25 cellular contexts compared by ENCODE assay signal in genomic region chr10:95121904-95122303, GRCh38. TPM values are rescaled to one million over a fixed set of nuclear protein-coding genes. Genes with fewer than 3 reads are reported as not detected.
DNase-seq lines count a peak whose midpoint lies in the region; ATAC-seq and TF ChIP-seq lines count a peak whose summit lies in the region.
"Had no signal": no experiment of that assay in that cellular context is flagged by ENCODE, and none has a peak within 500 bp of the region (broad histone marks: within the 10 kb centered on the region; RNA-seq: fewer than 3 reads in every experiment).

No MANE protein-coding gene starts in this region.

- no peaks in the 10 kb centered on the region for H3K9me2 ChIP-seq in PC-3 (replicated peaks; ENCODE audit: low read length)

- TF ChIP-seq POLR2A in IMR-90 (IDR thresholded peaks at IDR 0.05; ENCODE audit: low read depth, low read length) = no peak

- H3K4me2 ChIP-seq in IMR-90 (ENCODE audit: low read depth, low read length) (no peak overlapping the region), PC-3 (ENCODE audit: low read length) (no peak overlapping the region)

- no peak overlapping the region for H4K5ac ChIP-seq in IMR-90 (ENCODE audit: low read depth, low read length)

- POLR2A ChIA-PET in IMR-90 (lab: Charles Lee; ENCODE audit: unreplicated experiment) (no interaction called here), PC-3 (lab: Charles Lee; ENCODE audit: unreplicated experiment) (no interaction called here)

- no peak overlapping the region for H2BK120ac ChIP-seq in IMR-90 (ENCODE audit: low read depth, low read length)

- H3K4me3 ChIP-seq in AG10803 (ENCODE audit: low read length) (no peak overlapping the region), IMR-90 (ENCODE audit: insufficient read depth, low read depth, low read length) (no peak overlapping the region), cardiac fibroblast (replicated peaks in 1 of 2; ENCODE audit: low read depth in 2 of 2, low read length in 2 of 2) (no peak overlapping the region), liver (ENCODE audit: low read depth in 1 of 3, low read length in 3 of 3) (peak overlapping the region in 1 of 3 donors; percentile 38), PC-3 (ENCODE audit: low read length) (no peak overlapping the region)
- H3K4me3 ChIP-seq: adrenal gland, left ventricle myocardium inferior, testis had no signal

- H3K4me1 ChIP-seq in IMR-90 (ENCODE audit: control insufficient read depth, insufficient read depth, low read length) = no peaks in the 10 kb centered on the region
- peaks cover 5 to 29% (median 24%) of the 10 kb centered on the region in 4 donors for H3K4me1 ChIP-seq in liver (ENCODE audit: control insufficient read depth in 4 of 4, insufficient read depth in 4 of 4, low read length in 3 of 4)
- no peaks in the 10 kb centered on the region for H3K4me1 ChIP-seq in PC-3 (ENCODE audit: insufficient read depth, low read length)
- H3K4me1 ChIP-seq: adrenal gland, left ventricle myocardium inferior, testis had no signal

- H3K27me3 ChIP-seq in IMR-90 (ENCODE audit: control insufficient read depth, insufficient read depth, low read length) = no peaks in the 10 kb centered on the region
- no peaks in the 10 kb centered on the region for H3K27me3 ChIP-seq in liver (ENCODE audit: control insufficient read depth in 4 of 4, insufficient read depth in 4 of 4, low read length in 3 of 4)
- peaks cover 7% of the 10 kb centered on the region; the same call in 1 of the 2 replicates for H3K27me3 ChIP-seq in PC-3 (ENCODE audit: low read length)
- H3K27me3 ChIP-seq: adrenal gland, neutrophil, testis had no signal

- H2AFZ ChIP-seq in IMR-90 (replicated peaks; ENCODE audit: low read length, poor library complexity) (no peak overlapping the region), PC-3 (ENCODE audit: low read length) (no peak overlapping the region)

- no peak overlapping the region for H3K14ac ChIP-seq in IMR-90 (replicated peaks; ENCODE audit: low read depth, low read length)

- H3K9me1 ChIP-seq in IMR-90 (ENCODE audit: insufficient read depth, low read length) = no peaks in the 10 kb centered on the region

- no peaks in the 10 kb centered on the region for H3F3A ChIP-seq in PC-3 (ENCODE audit: low read length, unreplicated experiment)

- in situ Hi-C loops in IMR-90 (cut with MboI; ENCODE audit: low sequenced_read_pairs) = no loop called here

- no peak overlapping the region for H3K23ac ChIP-seq in IMR-90 (ENCODE audit: low read depth, low read length)

- BruUV-seq in IMR-90 (replicated peaks; lab: Mats Ljungman, UMichigan) (no TSS peak), PC-3 (replicated peaks; lab: Mats Ljungman, UMichigan) (no TSS peak)

- no peak overlapping the region for H2BK15ac ChIP-seq in IMR-90 (ENCODE audit: low read depth, low read length)

- H3K9me3 ChIP-seq in IMR-90 (ENCODE audit: control insufficient read depth, insufficient read depth, low read length) (no peaks in the 10 kb centered on the region), liver (ENCODE audit: control insufficient read depth in 4 of 4, low read length in 3 of 4) (no peaks in the 10 kb centered on the region), PC-3 (ENCODE audit: low read length) (no peaks in the 10 kb centered on the region)
- H3K9me3 ChIP-seq: adrenal gland, neutrophil, testis had no signal

- H4K91ac ChIP-seq in IMR-90 (ENCODE audit: insufficient read depth, low read depth, low read length) = no peak overlapping the region

- no peak overlapping the region for H3K4ac ChIP-seq in IMR-90 (ENCODE audit: low read depth, low read length)

- no peak overlapping the region for H3K9ac ChIP-seq in IMR-90 (ENCODE audit: low read depth, low read length)
- no peak overlapping the region for H3K9ac ChIP-seq in liver (ENCODE audit: low read depth in 1 of 2, low read length in 2 of 2)
- no peak overlapping the region for H3K9ac ChIP-seq in PC-3 (ENCODE audit: low read length)

- no peak overlapping the region for H3K56ac ChIP-seq in IMR-90 (ENCODE audit: extremely low read depth, insufficient read depth, low read length)

- no peaks in the 10 kb centered on the region for H3K79me2 ChIP-seq in PC-3 (ENCODE audit: low read length)

- CTCF ChIA-PET in IMR-90 (lab: Yijun Ruan, JAX) = no interaction called here
- CTCF ChIA-PET in PC-3 (lab: Charles Lee) = interaction anchor here (0.6 kb wide), 1 partner anchor 572 kb away, joined by 4 read pairs; the partner anchor contains the start of gene TCTN3

- H2BK5ac ChIP-seq in IMR-90 (ENCODE audit: low read depth, low read length, poor library complexity, severe bottlenecking) = no peak overlapping the region

- H2AK9ac ChIP-seq in IMR-90 (replicated peaks; ENCODE audit: low read depth, low read length, poor library complexity) = no peak overlapping the region

- H4K20me1 ChIP-seq in IMR-90 (ENCODE audit: insufficient read depth, low read length) (no peaks in the 10 kb centered on the region), PC-3 (ENCODE audit: low read length) (no peaks in the 10 kb centered on the region)

- no peak overlapping the region for H3K18ac ChIP-seq in IMR-90 (ENCODE audit: low read depth, low read length)

- H3K27ac ChIP-seq in IMR-90 (ENCODE audit: insufficient read depth, low read length) (no peak overlapping the region), liver (ENCODE audit: low read depth in 1 of 2, low read length in 2 of 2) (peak overlapping the region; percentile 54 to 65), PC-3 (ENCODE audit: low read length) (no peak overlapping the region)
- H3K27ac ChIP-seq: adrenal gland, left ventricle myocardium inferior, neutrophil, testis had no signal

- no peaks in the 10 kb centered on the region for H3K79me1 ChIP-seq in IMR-90 (ENCODE audit: low read depth in 1 of 2, low read length in 2 of 2)

- H2AK5ac ChIP-seq in IMR-90 (ENCODE audit: low read depth, low read length) = no peak overlapping the region

- DNase-seq in AG10803 (ENCODE audit: low read depth) (peak; percentile 13), IMR-90 (no peak), cardiac fibroblast (ENCODE audit: low read depth in 2 of 2) (peak; percentile 22 to 65), PC-3 (no peak), superior temporal gyrus (ENCODE audit: extremely low spot score) (no peak)
- DNase-seq: activated CD4-positive, alpha-beta T cell treated with anti-CD3 and anti-CD28 coated beads, Interleukin-2, amount 50 U/mL, for 1 hour; activated CD8-positive, alpha-beta memory T cell treated with anti-CD3 and anti-CD28 coated beads, Interleukin-2, amount 50 U/mL, for 4 hours; activated effector memory CD4-positive, alpha-beta T cell treated with Interleukin-2 at 50 U/mL for 16 hours; adrenal gland; CD4-positive, alpha-beta memory T cell; DND-41; Kasumi-1; left ventricle myocardium inferior; retina; stimulated activated CD4-positive, alpha-beta T cell treated with anti-CD3 and anti-CD28 coated beads, Interleukin-15, amount 100 ng/mL, for 24 hours; T-helper 1 cell; testis had no signal

- no peak overlapping the region for H2BK20ac ChIP-seq in IMR-90 (ENCODE audit: low read depth, low read length)

- TF ChIP-seq RAD21 in IMR-90 (IDR thresholded peaks at IDR 0.05; ENCODE audit: low read length) (no peak), liver (IDR thresholded peaks at IDR 0.05) (peak; percentile 40 to 69)

- dilution Hi-C loops in IMR-90 (cut with HindIII; ENCODE audit: low sequenced_read_pairs, unreplicated experiment) = no loop called here

- no peak overlapping the region for H4K8ac ChIP-seq in IMR-90 (ENCODE audit: low read depth in 2 of 2, low read length in 2 of 2)

- H3K36me3 ChIP-seq in IMR-90 (ENCODE audit: control insufficient read depth, insufficient read depth, low read length) = no peaks in the 10 kb centered on the region
- H3K36me3 ChIP-seq in liver (ENCODE audit: control insufficient read depth in 4 of 4, insufficient read depth in 3 of 4, low read depth in 1 of 4, low read length in 3 of 4) = no peaks in the 10 kb centered on the region
- H3K36me3 ChIP-seq in PC-3 (ENCODE audit: low read depth, low read length) = no peaks in the 10 kb centered on the region
- H3K36me3 ChIP-seq: adrenal gland, left ventricle myocardium inferior, neutrophil had no signal

- peak; percentile 37; the same call in 1 of the 2 replicates for ATAC-seq in IMR-90 (ENCODE audit: low read depth)
- ATAC-seq in GM18909 (IDR thresholded peaks at IDR 0.05; ENCODE audit: poor library complexity, unreplicated experiment) = no peak
- ATAC-seq in PC-3 = no peak
- no peak for ATAC-seq in GM21423 (IDR thresholded peaks at IDR 0.05; ENCODE audit: unreplicated experiment)

- no peak for TF ChIP-seq CTCF in AG10803 (conservative IDR thresholded peaks at IDR 0.05; ENCODE audit: low read length)
- no peak for TF ChIP-seq CTCF in IMR-90 (conservative IDR thresholded peaks at IDR 0.05; ENCODE audit: low read depth, low read length)
- TF ChIP-seq CTCF in cardiac fibroblast (IDR thresholded peaks at IDR 0.05; ENCODE audit: low read depth, low read length) = no peak
- no peak for TF ChIP-seq CTCF in liver (IDR thresholded peaks at IDR 0.05; ENCODE audit: low read depth, low read length, missing input control)
- TF ChIP-seq CTCF in PC-3 (conservative IDR thresholded peaks at IDR 0.05; ENCODE audit: low read depth, low read length) = no peak

- WGBS in IMR-90 (ENCODE audit: extremely low coverage in 2 of 2, insufficient read length in 1 of 2), 2 experiments = no CpG with 5 or more reads among the region's 2 CpGs
- WGBS in liver = 31% methylated on average over 2 of the region's 2 CpGs

- intact Hi-C loops in IMR-90 (cut with micrococcal nuclease) = no loop called here
- intact Hi-C loops in PC-3 (cut with micrococcal nuclease) = no loop called here

TF ChIP-seq in liver, 16 proteins besides CTCF, POLR2A, EP300 and RAD21 (continues in another document):
- TF ChIP-seq ATF3 (IDR thresholded peaks at IDR 0.05) (no peak), SP1 (IDR thresholded peaks at IDR 0.05) (peak; percentile 79)

RNA-seq across cellular contexts. Expression of gene CYP2C8, which starts 52.6 kb away (rescaled TPM):
- total RNA-seq in IMR-90 (2012; rRNA removed) (not detected in 2 replicates), liver (100 to 1,000 TPM in 1 of 2 donors, under 1 TPM in 1; 0.33 to 638 TPM), PC-3 (2014; rRNA removed) (not detected in 2 replicates)
- polyA plus RNA-seq in IMR-90 (2012; rRNA removed) (0.05 TPM in 1 of 2 replicates, not detected in the other), liver (1,000 to 10,000 TPM in 1 of 2 donors, 100 to 1,000 TPM in 1; 826 to 1,126 TPM)
- not detected in 2 replicates for polyA plus RNA-seq in IMR-90 (2012; cell fraction: cytosol; rRNA removed)
- 0.14 and 0.34 TPM in 2 replicates for polyA plus RNA-seq in IMR-90 (2012; cell fraction: nucleus; rRNA removed; ENCODE audit: low replicate concordance)
- total RNA-seq: cardiac septum; CD4-positive, alpha-beta memory T cell; epithelial cell of proximal tubule; glomerular endothelial cell; HT1080; left ventricle myocardium inferior had no signal
- polyA plus RNA-seq: CD4-positive, alpha-beta memory T cell had no signal

Comparison
In these comparisons a context has a peak if more than half of its experiments do, and no peak if none do; other contexts are left out.
1. DNase-seq: peak in AG10803 (single experiment) and cardiac fibroblast (2 of 2); none in IMR-90 (single experiment), PC-3 (single experiment) and superior temporal gyrus (single experiment).
2. H3K27ac ChIP-seq: peak in liver (2 of 2); none in IMR-90 (single experiment) and PC-3 (single experiment).